In genomic region chr15:62063851-62064635, GRCh38 we compare ENCODE assay signal across 1 cellular context.
TF ChIP-seq lines count a peak whose summit lies in the region.

No MANE protein-coding gene starts in this region.

TF ChIP-seq in WTC11, 78 proteins besides CTCF, POLR2A, EP300 and RAD21 (continued from another document):
- TF ChIP-seq, protein P1, sequence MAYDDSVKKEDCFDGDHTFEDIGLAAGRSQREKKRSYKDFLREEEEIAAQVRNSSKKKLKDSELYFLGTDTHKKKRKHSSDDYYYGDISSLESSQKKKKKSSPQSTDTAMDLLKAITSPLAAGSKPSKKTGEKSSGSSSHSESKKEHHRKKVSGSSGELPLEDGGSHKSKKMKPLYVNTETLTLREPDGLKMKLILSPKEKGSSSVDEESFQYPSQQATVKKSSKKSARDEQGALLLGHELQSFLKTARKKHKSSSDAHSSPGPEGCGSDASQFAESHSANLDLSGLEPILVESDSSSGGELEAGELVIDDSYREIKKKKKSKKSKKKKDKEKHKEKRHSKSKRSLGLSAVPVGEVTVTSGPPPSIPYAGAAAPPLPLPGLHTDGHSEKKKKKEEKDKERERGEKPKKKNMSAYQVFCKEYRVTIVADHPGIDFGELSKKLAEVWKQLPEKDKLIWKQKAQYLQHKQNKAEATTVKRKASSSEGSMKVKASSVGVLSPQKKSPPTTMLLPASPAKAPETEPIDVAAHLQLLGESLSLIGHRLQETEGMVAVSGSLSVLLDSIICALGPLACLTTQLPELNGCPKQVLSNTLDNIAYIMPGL (CRISPR knock-in tag; IDR thresholded peaks at IDR 0.05) = no peak
- TF ChIP-seq IRF2 (CRISPR knock-in tag; IDR thresholded peaks at IDR 0.05; ENCODE audit: borderline replicate concordance, low read depth) = no peak
- no peak for TF ChIP-seq USF1 (CRISPR knock-in tag; IDR thresholded peaks at IDR 0.05)
- TF ChIP-seq TEAD1 (CRISPR knock-in tag; IDR thresholded peaks at IDR 0.05) = no peak
- TF ChIP-seq ETV6 (CRISPR knock-in tag; IDR thresholded peaks at IDR 0.05) = no peak
- no peak for TF ChIP-seq ZNF396 (CRISPR knock-in tag; IDR thresholded peaks at IDR 0.05; ENCODE audit: borderline replicate concordance)
- TF ChIP-seq ELF4 (CRISPR knock-in tag; IDR thresholded peaks at IDR 0.05; ENCODE audit: low read depth) = no peak
- TF ChIP-seq IRF1 (CRISPR knock-in tag; IDR thresholded peaks at IDR 0.05) = no peak
- TF ChIP-seq CREB1 (CRISPR knock-in tag; IDR thresholded peaks at IDR 0.05) = no peak
